8 cellular contexts compared by ENCODE assay signal in the genomic region with DNA sequence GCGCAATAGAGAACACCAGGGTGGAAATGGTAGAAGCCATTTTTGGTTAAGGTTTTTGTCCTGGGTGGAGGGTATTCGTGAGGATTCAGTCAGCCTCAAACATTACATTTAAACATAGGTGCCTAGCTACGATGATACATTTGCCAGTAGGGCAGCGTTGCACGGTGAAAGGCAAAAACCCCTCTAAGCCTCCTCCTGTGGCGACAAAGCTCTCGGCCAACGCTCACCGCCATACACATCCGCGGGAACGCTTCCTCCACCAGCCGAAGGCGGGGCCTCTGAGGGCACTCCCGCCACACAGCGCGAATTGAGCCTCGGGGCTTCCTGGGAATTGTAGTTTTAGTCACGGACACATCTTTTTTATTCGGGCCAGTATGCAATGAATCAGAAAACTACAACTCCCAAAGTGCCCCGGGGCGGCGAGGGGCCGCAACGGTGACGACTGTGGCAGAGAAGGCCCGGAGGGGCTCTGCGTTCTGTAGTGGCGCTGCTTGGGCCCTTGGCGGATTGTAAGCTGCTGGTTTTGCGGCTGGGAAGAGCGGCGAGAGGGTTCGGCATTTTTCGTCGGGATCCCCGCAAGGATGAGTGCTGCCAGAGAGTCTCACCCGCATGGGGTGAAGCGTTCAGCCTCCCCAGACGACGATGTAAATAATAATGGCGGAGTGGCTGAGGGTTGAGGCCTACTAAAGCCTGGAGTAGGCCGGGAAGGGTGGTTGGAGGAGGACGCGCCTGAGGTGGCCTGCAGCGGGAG. TPM values are rescaled to one million over a fixed set of nuclear protein-coding genes. Genes with fewer than 3 reads are reported as not detected.
DNase-seq lines count a peak whose midpoint lies in the region; TF ChIP-seq lines count a peak whose summit lies in the region.

A gene (plus strand): TSS at position 450 of the 751 bp plus-strand sequence. CDS start 132 bp downstream, at position 582.

- DNase-seq in CMK (ENCODE audit: low read depth): peak; percentile 72
- DNase-seq in GM20000 (ENCODE audit: low spot score): peak; percentile 84
- DNase-seq in HT-29 (ENCODE audit: low spot score): peak; percentile 98
- DNase-seq in NOMO-1 (lab: John Stamatoyannopoulos, UW; ENCODE audit: unreplicated experiment in 2 of 2): peak; percentile 97 to 98
- peak; percentile 85 to 96 (median 93) for DNase-seq in effector memory CD4-positive, alpha-beta T cell
- DNase-seq in lung microvascular endothelial cell (ENCODE audit: low read depth in 2 of 2): peak; percentile 97 to 98
- peak; percentile 80 to 90 (median 83) for DNase-seq in stimulated activated CD4-positive, alpha-beta T cell treated with anti-CD3 and anti-CD28 coated beads, TNF-alpha, amount 100 ng/mL, for 48 hours (ENCODE audit: low read depth in 3 of 3)

- POLR2A ChIA-PET in activated CD8-positive, alpha-beta memory T cell treated with anti-CD3 and anti-CD28 coated beads for 36 hours (lab: Charles Lee): interaction anchor here (0.5 to 2.2 kb wide), 4 partner anchors 11 to 614 kb away, joined by 3 to 13 read pairs (median 10); no protein-coding TSS in a partner anchor

- CTCF ChIA-PET in activated CD8-positive, alpha-beta memory T cell treated with anti-CD3 and anti-CD28 coated beads for 36 hours (lab: Charles Lee): no interaction called here

- H3K36me3 ChIP-seq in effector memory CD4-positive, alpha-beta T cell (ENCODE audit: control insufficient read depth, insufficient read depth, low read length): no peaks in the 10 kb centered on the region

- no peaks in the 10 kb centered on the region for H3K9me3 ChIP-seq in effector memory CD4-positive, alpha-beta T cell (ENCODE audit: control insufficient read depth, low read length)

- TF ChIP-seq CTCF in GM20000 (IDR thresholded peaks at IDR 0.05; ENCODE audit: extremely low read depth, missing control alignments): no peak

- peaks cover 26% of the 10 kb centered on the region for H3K4me1 ChIP-seq in effector memory CD4-positive, alpha-beta T cell (ENCODE audit: control insufficient read depth, insufficient read depth, low read length, poor library complexity, severe bottlenecking)

- H3K27ac ChIP-seq in effector memory CD4-positive, alpha-beta T cell (ENCODE audit: insufficient read depth, low read length, poor library complexity, severe bottlenecking): peak within 1 kb of the TSS; percentile 97

- no peaks in the 10 kb centered on the region for H3K27me3 ChIP-seq in effector memory CD4-positive, alpha-beta T cell (replicated peaks; ENCODE audit: control insufficient read depth, insufficient read depth, low read length, poor library complexity, severe bottlenecking)

- peak within 1 kb of the TSS; percentile 74 for H3K4me3 ChIP-seq in effector memory CD4-positive, alpha-beta T cell (ENCODE audit: insufficient read depth, low read depth, low read length, poor library complexity, severe bottlenecking)

RNA-seq across cellular contexts. Expression of the gene that starts here (rescaled TPM):
- total RNA-seq in HT-29 (2014; rRNA removed; shearing (Covaris generic)): 107 and 117 TPM in 2 replicates
- total RNA-seq in activated CD8-positive, alpha-beta memory T cell treated with anti-CD3 and anti-CD28 coated beads for 36 hours: 100 to 1,000 TPM; 160 to 181 TPM
- total RNA-seq in lung microvascular endothelial cell: 136 and 165 TPM in 2 replicates

Comparison
In these comparisons a context has a peak if more than half of its experiments do, and no peak if none do; other contexts are left out.
1. Peak in every context shown above with its lines: DNase-seq, H3K4me3 ChIP-seq and H3K27ac ChIP-seq.